ENCODE assay signal across 8 cellular contexts in the genomic region with DNA sequence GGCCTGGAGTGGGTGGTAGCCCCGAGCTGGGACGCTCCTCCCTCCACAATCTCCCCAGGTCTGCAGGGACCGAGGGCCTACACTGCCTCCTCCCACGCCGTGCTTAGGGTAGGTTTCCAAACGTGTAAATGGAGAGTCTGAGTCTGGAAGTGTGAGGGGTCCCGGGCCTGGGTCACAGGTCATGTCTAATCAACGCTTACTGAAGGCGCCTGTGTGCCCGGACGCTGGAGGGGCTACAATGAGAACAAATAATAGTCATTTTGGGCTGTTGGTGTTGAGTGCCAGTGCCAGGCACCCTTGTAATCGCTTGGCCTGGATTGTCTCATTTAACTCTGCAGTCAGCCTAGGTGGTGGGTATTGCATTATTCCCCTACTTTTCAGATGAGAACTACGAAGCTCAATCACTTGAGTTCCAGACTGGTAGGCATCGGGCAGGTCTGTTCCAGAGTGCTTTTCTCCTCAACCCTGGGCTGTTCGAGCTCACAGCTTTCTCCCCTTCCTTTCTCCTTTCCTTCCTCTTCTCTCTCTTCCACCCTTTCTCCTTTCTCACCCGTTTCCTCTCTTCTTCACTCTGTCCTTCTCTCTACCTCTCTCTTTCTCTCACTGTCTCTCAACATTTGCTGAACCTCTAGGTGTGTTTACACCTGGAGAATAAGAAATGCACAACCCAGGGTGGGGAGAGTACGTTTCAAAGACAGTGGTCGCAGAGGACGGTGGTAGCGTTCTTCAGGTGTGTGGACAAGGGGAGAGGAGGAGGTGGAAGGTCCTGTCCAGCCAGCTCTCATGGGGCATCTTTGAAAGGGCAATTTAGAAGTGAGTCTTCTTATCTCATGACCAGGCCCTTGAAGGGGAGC. TPM values are rescaled to one million over a fixed set of nuclear protein-coding genes. Genes with fewer than 3 reads are reported as not detected.
A peak's percentile ranks its signal among the peaks of the same experiment; 100 is the strongest.
DNase-seq lines count a peak whose midpoint lies in the region; ATAC-seq and TF ChIP-seq lines count a peak whose summit lies in the region.

No MANE protein-coding gene starts in this region.

- H3K4me3 Mint-ChIP-seq in activated naive CD4-positive, alpha-beta T cell treated with anti-CD3 and anti-CD28 coated beads for 36 hours = peak overlapping the region; percentile 74

- intact Hi-C loops in activated naive CD4-positive, alpha-beta T cell treated with anti-CD3 and anti-CD28 coated beads for 36 hours (cut with micrococcal nuclease) = loop anchor here (1.0 kb wide), 1 partner anchor 283 kb away; a partner anchor contains a TSS
- intact Hi-C loops in body of pancreas (cut with DNase I) = no loop called here

- H3K27ac Mint-ChIP-seq in activated naive CD4-positive, alpha-beta T cell treated with anti-CD3 and anti-CD28 coated beads for 36 hours = no peak overlapping the region

- H3K4me1 ChIP-seq in body of pancreas (peaks cover 47% of the 10 kb centered on the region), lung (ENCODE audit: control insufficient read depth in 2 of 2, insufficient read depth in 2 of 2, low read length in 2 of 2) (peaks cover 0 to 24% of the 10 kb centered on the region in 2 donors), tibial nerve (peaks cover 0 to 65% (median 22%) of the 10 kb centered on the region in 4 donors)

- H3K9me3 ChIP-seq in body of pancreas (no peaks in the 10 kb centered on the region), lung (ENCODE audit: control insufficient read depth in 2 of 2, insufficient read depth in 1 of 2, low read length in 1 of 2) (no peaks in the 10 kb centered on the region), tibial nerve (no peaks in the 10 kb centered on the region)

- H3K36me3 ChIP-seq in body of pancreas (replicated peaks in 1 of 2; ENCODE audit: insufficient read depth in 1 of 2, low read depth in 2 of 2) (peaks cover 0 to 2% of the 10 kb centered on the region in 2 donors), lung (ENCODE audit: control insufficient read depth in 2 of 2, insufficient read depth in 2 of 2, low read length in 2 of 2) (peaks cover 0 to 9% of the 10 kb centered on the region in 2 donors), tibial nerve (peaks cover 1 to 28% (median 4%) of the 10 kb centered on the region in 3 donors)

- H3K36me3 Mint-ChIP-seq in activated naive CD4-positive, alpha-beta T cell treated with anti-CD3 and anti-CD28 coated beads for 36 hours (ENCODE audit: low read depth) = no peaks in the 10 kb centered on the region

- H3K9me3 Mint-ChIP-seq in activated naive CD4-positive, alpha-beta T cell treated with anti-CD3 and anti-CD28 coated beads for 36 hours = no peaks in the 10 kb centered on the region

- H3K27ac ChIP-seq in body of pancreas = peak overlapping the region; percentile 84 to 88 (median 86)
- peak overlapping the region; percentile 88 to 96 for H3K27ac ChIP-seq in lung (ENCODE audit: low read depth in 1 of 2, low read length in 1 of 2)
- H3K27ac ChIP-seq in tibial nerve = peak overlapping the region; percentile 47 to 92 (median 89)

- H3K4me1 Mint-ChIP-seq in activated naive CD4-positive, alpha-beta T cell treated with anti-CD3 and anti-CD28 coated beads for 36 hours (ENCODE audit: low read depth) = peaks cover 25% of the 10 kb centered on the region

- ATAC-seq in HG03571 (IDR thresholded peaks at IDR 0.05; ENCODE audit: unreplicated experiment) = peak; percentile 6
- no peak for ATAC-seq in body of pancreas
- no peak for ATAC-seq in lung (ENCODE audit: insufficient read depth, low FRiP score)

- H3K4me3 ChIP-seq in body of pancreas = peak overlapping the region; percentile 36 to 53
- H3K4me3 ChIP-seq in lung = peak overlapping the region; percentile 89
- H3K4me3 ChIP-seq in tibial nerve = peak overlapping the region; percentile 62 to 88 (median 81)

- TF ChIP-seq EP300 in tibial nerve (IDR thresholded peaks at IDR 0.05) = no peak

- 23 to 29% methylated on average over 19 to 20 of the region's 20 CpGs for WGBS in body of pancreas, 2 donors
- 35 to 37% methylated on average over 20 of the region's 20 CpGs for WGBS in lung, 2 donors
- WGBS in tibial nerve, 2 donors = 31 to 35% methylated on average over 20 of the region's 20 CpGs

- CTCF ChIA-PET in activated naive CD4-positive, alpha-beta T cell treated with anti-CD3 and anti-CD28 coated beads for 36 hours (lab: Charles Lee) = interaction anchor here (1.0 to 1.2 kb wide), 2 partner anchors 338 to 341 kb away, joined by 3 read pairs; no protein-coding TSS in a partner anchor

- TF ChIP-seq POLR2A in body of pancreas (IDR thresholded peaks at IDR 0.05) (no peak), tibial nerve (IDR thresholded peaks at IDR 0.05) (no peak)

- TF ChIP-seq CTCF in body of pancreas (IDR thresholded peaks at IDR 0.05) (no peak), lung (IDR thresholded peaks at IDR 0.05; ENCODE audit: control extremely low read depth, extremely low read depth) (no peak), tibial nerve (IDR thresholded peaks at IDR 0.05) (no peak)

- H3K27me3 ChIP-seq in body of pancreas (no peaks in the 10 kb centered on the region), lung (ENCODE audit: control insufficient read depth, insufficient read depth) (no peaks in the 10 kb centered on the region), tibial nerve (no peaks in the 10 kb centered on the region)

- no peaks in the 10 kb centered on the region for H3K27me3 Mint-ChIP-seq in activated naive CD4-positive, alpha-beta T cell treated with anti-CD3 and anti-CD28 coated beads for 36 hours (ENCODE audit: low read depth)

- no peak for DNase-seq in activated naive CD4-positive, alpha-beta T cell treated with anti-CD3 and anti-CD28 coated beads for 36 hours
- no peak for DNase-seq in activated naive CD4-positive, alpha-beta T cell treated with Interleukin-2 at 50 U/mL for 16 hours
- DNase-seq in body of pancreas (no peak), lung (ENCODE audit: low spot score) (no peak), tibial nerve (ENCODE audit: low spot score in 2 of 2) (no peak), T-helper 9 cell (no peak), cortex of kidney (lab: John Stamatoyannopoulos, UW) (no peak)

RNA-seq across cellular contexts. Expression of gene SLC66A1, which starts 0.9 kb away (rescaled TPM):
- total RNA-seq in activated naive CD4-positive, alpha-beta T cell treated with anti-CD3 and anti-CD28 coated beads for 36 hours = 1 to 10 TPM; 2.6 to 2.7 TPM
- 10 to 100 TPM in 1 of 2 donors, 1 to 10 TPM in 1; 9.6 to 23.4 TPM for total RNA-seq in body of pancreas
- 10 to 100 TPM; 15.9 to 22.4 TPM for total RNA-seq in lung
- polyA plus RNA-seq in lung = 10 to 100 TPM; 19.9 to 20.7 TPM
- total RNA-seq in tibial nerve = 10 to 100 TPM; 14.4 to 30.3 (median 21.2) TPM

RNA-seq across cellular contexts. Expression of gene AKR7A2, which starts 1.1 kb away (rescaled TPM):
- total RNA-seq in activated naive CD4-positive, alpha-beta T cell treated with anti-CD3 and anti-CD28 coated beads for 36 hours = 10 to 100 TPM; 36.6 to 38.8 TPM
- total RNA-seq in body of pancreas = 10 to 100 TPM; 24.1 to 45.1 TPM
- total RNA-seq in lung = 10 to 100 TPM; 49.5 to 54.0 TPM
- polyA plus RNA-seq in lung = 10 to 100 TPM; 15.3 to 36.4 TPM
- 10 to 100 TPM; 64.5 to 91.0 (median 80.7) TPM for total RNA-seq in tibial nerve

RNA-seq across cellular contexts. Expression of gene AKR7A3, which starts 24.4 kb away (rescaled TPM):
- total RNA-seq in activated naive CD4-positive, alpha-beta T cell treated with anti-CD3 and anti-CD28 coated beads for 36 hours = under 1 TPM; 0.19 to 0.22 TPM
- 100 to 1,000 TPM in 1 of 2 donors, 10 to 100 TPM in 1; 57.4 to 479 TPM for total RNA-seq in body of pancreas
- 1 to 10 TPM in 1 of 2 donors, under 1 TPM in 1; 0.74 to 1.3 TPM for total RNA-seq in lung
- under 1 TPM; 0.23 to 0.91 TPM for polyA plus RNA-seq in lung
- total RNA-seq in tibial nerve = 1 to 10 TPM in 3 of 4 donors, under 1 TPM in 1; 0.84 to 4.1 (median 2.5) TPM

Comparison
In these comparisons a context has a peak if more than half of its experiments do, and no peak if none do; other contexts are left out.
1. RNA of gene AKR7A3, which starts 24.4 kb away (total RNA-seq): 57.4 to 479 TPM in body of pancreas; 0.84 to 4.1 TPM in tibial nerve, 0.74 to 1.3 TPM in lung and 0.19 to 0.22 TPM in activated naive CD4-positive, alpha-beta T cell treated with anti-CD3 and anti-CD28 coated beads for 36 hours; every median in the first group is over 10 times any median in the second.
2. Peak in every context shown above with its lines, with median percentiles within 50 percentile points of each other: H3K27ac ChIP-seq and H3K4me3 ChIP-seq.